Comparison of ENCODE assay signal across 14 cellular contexts in genomic region chrX:14963447-14964236, GRCh38.
A peak's percentile ranks its signal among the peaks of the same experiment; 100 is the strongest.
DNase-seq lines count a peak whose midpoint lies in the region; ATAC-seq, FAIRE-seq and TF ChIP-seq lines count a peak whose summit lies in the region.
"Had no signal": no experiment of that assay in that cellular context is flagged by ENCODE, and none has a peak within 500 bp of the region (broad histone marks: within the 10 kb centered on the region; RNA-seq: fewer than 3 reads in every experiment).

No MANE protein-coding gene starts in this region.

- H4K20me1 ChIP-seq in endothelial cell of umbilical vein (replicated peaks; ENCODE audit: control insufficient read depth, extremely low read depth, insufficient read depth, low read length) (no peaks in the 10 kb centered on the region), osteoblast (ENCODE audit: insufficient read depth, low read length) (no peaks in the 10 kb centered on the region)

- TF ChIP-seq CTCF in endothelial cell of umbilical vein (IDR thresholded peaks at IDR 0.05; ENCODE audit: extremely low read depth in 1 of 2, insufficient read depth in 1 of 2, low read depth in 1 of 2, low read length in 2 of 2) (no peak), osteoblast (IDR thresholded peaks at IDR 0.05; ENCODE audit: extremely low read depth, low read depth, low read length) (no peak)

- BruUV-seq in endothelial cell of umbilical vein (replicated peaks; lab: Mats Ljungman, UMichigan), result no TSS peak

- H3K4me3 ChIP-seq in endothelial cell of umbilical vein (replicated peaks in 1 of 3; ENCODE audit: insufficient read depth in 1 of 3, low read depth in 1 of 3, low read length in 3 of 3) (no peak overlapping the region), osteoblast (ENCODE audit: insufficient read depth, low read length) (no peak overlapping the region)
- H3K4me3 ChIP-seq: esophagus muscularis mucosa, Peyer's patch, suprapubic skin had no signal

- peaks cover 14% of the 10 kb centered on the region for H3K4me1 ChIP-seq in endothelial cell of umbilical vein (ENCODE audit: control insufficient read depth, extremely low read depth, insufficient read depth, low read length)
- H3K4me1 ChIP-seq in osteoblast (ENCODE audit: insufficient read depth, low read length), result peaks cover 20% of the 10 kb centered on the region
- H3K4me1 ChIP-seq: esophagus muscularis mucosa, Peyer's patch, suprapubic skin had no signal

- no peaks in the 10 kb centered on the region for H3K9me1 ChIP-seq in endothelial cell of umbilical vein (replicated peaks; ENCODE audit: control insufficient read depth, extremely low read depth, insufficient read depth, low read length)

- CTCF ChIA-PET in endothelial cell of umbilical vein (lab: Charles Lee), result interaction anchor here (1.2 to 1.4 kb wide), 2 partner anchors 14 to 38 kb away, joined by 3 to 8 read pairs; no protein-coding TSS in a partner anchor

- H3K9ac ChIP-seq in endothelial cell of umbilical vein (replicated peaks; ENCODE audit: extremely low read depth, insufficient read depth, low read length), result no peak overlapping the region

- H3K9me3 ChIP-seq in endothelial cell of umbilical vein (replicated peaks; ENCODE audit: control insufficient read depth, insufficient read depth, low read length), result no peaks in the 10 kb centered on the region
- H3K9me3 ChIP-seq in osteoblast (ENCODE audit: low read depth, low read length), result no peaks in the 10 kb centered on the region
- H3K9me3 ChIP-seq: esophagus muscularis mucosa, Peyer's patch, suprapubic skin had no signal

- DNase-seq in ELF-1 (ENCODE audit: low read depth, low spot score) (peak; percentile 3), NCI-H82 treated with DMSO at 0.1 percent for 48 hours (lab: John Stamatoyannopoulos, UW; ENCODE audit: unreplicated experiment) (peak; percentile 82), endothelial cell of umbilical vein (ENCODE audit: low read depth, low spot score) (peak; percentile 29), osteoblast (ENCODE audit: insufficient read length, low spot score, missing footprints) (no peak), head of caudate nucleus (no peak), NCI-H748 (lab: John Stamatoyannopoulos, UW; ENCODE audit: unreplicated experiment) (no peak)
- DNase-seq in central memory CD4-positive, alpha-beta T cell, result no peak
- DNase-seq: cerebellar nuclear complex; kidney; naive thymus-derived CD8-positive, alpha-beta T cell; Peyer's patch had no signal

- H3K36me3 ChIP-seq in endothelial cell of umbilical vein (ENCODE audit: control insufficient read depth in 2 of 2, extremely low read depth in 1 of 2, insufficient read depth in 2 of 2, low read length in 2 of 2), result no peaks in the 10 kb centered on the region
- no peaks in the 10 kb centered on the region for H3K36me3 ChIP-seq in osteoblast (ENCODE audit: insufficient read depth, low read length)
- H3K36me3 ChIP-seq: esophagus muscularis mucosa, Peyer's patch, suprapubic skin had no signal

- POLR2A ChIA-PET in endothelial cell of umbilical vein (lab: Charles Lee), result no interaction called here

- dilution Hi-C loops in endothelial cell of umbilical vein (cut with MboI; ENCODE audit: extremely low pct_ligation_motif_present, low sequenced_read_pairs), result no loop called here

- H3K79me2 ChIP-seq in endothelial cell of umbilical vein (ENCODE audit: control insufficient read depth, insufficient read depth, low read length), result no peaks in the 10 kb centered on the region
- no peaks in the 10 kb centered on the region for H3K79me2 ChIP-seq in osteoblast (ENCODE audit: insufficient read depth, low read length)

- no peak for ATAC-seq in GM21360 (IDR thresholded peaks at IDR 0.05; ENCODE audit: unreplicated experiment)
- ATAC-seq: naive thymus-derived CD8-positive, alpha-beta T cell had no signal

- H3K4me2 ChIP-seq in endothelial cell of umbilical vein (ENCODE audit: insufficient read depth, low read length) (peak overlapping the region; percentile 47), osteoblast (ENCODE audit: insufficient read depth, low read length) (peak overlapping the region; percentile 45)

- H3K27ac ChIP-seq in endothelial cell of umbilical vein (ENCODE audit: insufficient read depth, low read depth, low read length), result peak overlapping the region; percentile 41
- peak overlapping the region; percentile 58 for H3K27ac ChIP-seq in osteoblast (ENCODE audit: low read depth, low read length)
- H3K27ac ChIP-seq: esophagus muscularis mucosa, Peyer's patch, suprapubic skin had no signal

- no peak for TF ChIP-seq POLR2A in endothelial cell of umbilical vein (IDR thresholded peaks at IDR 0.05; ENCODE audit: low read depth, low read length)

- H2AFZ ChIP-seq in endothelial cell of umbilical vein (ENCODE audit: low read depth, low read length) (peak overlapping the region; percentile 68), osteoblast (ENCODE audit: low read length) (peak overlapping the region; percentile 68)

- FAIRE-seq in endothelial cell of umbilical vein (lab: Jason Lieb, UNC), result peak; percentile 83
- FAIRE-seq: kidney had no signal

- H3K27me3 ChIP-seq in endothelial cell of umbilical vein (ENCODE audit: control insufficient read depth in 2 of 2, insufficient read depth in 2 of 2, low read length in 2 of 2), result no peaks in the 10 kb centered on the region
- H3K27me3 ChIP-seq in osteoblast (ENCODE audit: insufficient read depth, low read length), result no peaks in the 10 kb centered on the region
- H3K27me3 ChIP-seq: esophagus muscularis mucosa, Peyer's patch, suprapubic skin had no signal

- intact Hi-C loops in endothelial cell of umbilical vein (cut with micrococcal nuclease) (loop anchor here (1.0 to 2.0 kb wide), 2 partner anchors 37 to 91 kb away; partner anchors contain the start of genes FANCB and MOSPD2), head of caudate nucleus (cut with DNase I) (no loop called here)

TF ChIP-seq in endothelial cell of umbilical vein, 7 proteins besides CTCF, POLR2A, EP300 and RAD21:
- TF ChIP-seq GATA2 (IDR thresholded peaks at IDR 0.05; ENCODE audit: insufficient read depth, insufficient read length, low read depth, low read length) (no peak), FOS (IDR thresholded peaks at IDR 0.05; ENCODE audit: borderline replicate concordance, insufficient read depth, low read length) (peak; percentile 48)

Comparison
In these comparisons a context has a peak if more than half of its experiments do, and no peak if none do; other contexts are left out.
1. DNase-seq: peak in ELF-1 (single experiment), NCI-H82 treated with DMSO at 0.1 percent for 48 hours (single experiment) and endothelial cell of umbilical vein (single experiment); none in osteoblast (single experiment), head of caudate nucleus (0 of 42), NCI-H748 (single experiment) and central memory CD4-positive, alpha-beta T cell (single experiment).